In the genomic region with DNA sequence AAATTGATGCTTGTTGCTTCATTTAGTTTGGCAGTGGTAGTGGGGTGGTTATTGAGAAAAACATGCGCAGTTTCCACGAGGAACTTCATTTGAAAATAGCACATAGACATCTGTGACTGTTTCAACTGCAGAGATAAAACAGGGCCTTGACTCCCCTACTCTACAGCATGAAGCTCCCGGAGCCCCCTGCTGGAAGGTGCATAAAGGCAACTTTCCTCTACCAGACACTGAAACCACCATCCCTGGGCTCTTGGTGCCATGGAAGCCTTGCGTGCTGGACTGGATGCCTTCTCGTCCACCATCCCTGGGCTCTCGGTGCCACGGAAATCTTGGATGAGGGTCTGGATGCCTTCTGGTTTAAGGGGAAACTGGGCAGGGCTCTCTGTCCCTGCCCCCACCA, we compare ENCODE assay signal across 8 cellular contexts.
A peak's percentile ranks its signal among the peaks of the same experiment; 100 is the strongest.
DNase-seq lines count a peak whose midpoint lies in the region; ATAC-seq and TF ChIP-seq lines count a peak whose summit lies in the region.

No MANE protein-coding gene starts in this region.

- POLR2A ChIA-PET in Caco-2 (lab: Charles Lee), result interaction anchor here (1.2 kb wide), 1 partner anchor 9 kb away, joined by 5 read pairs; no protein-coding TSS in a partner anchor

- ATAC-seq in HG02970 (IDR thresholded peaks at IDR 0.05; ENCODE audit: low FRiP score, unreplicated experiment), result no peak

- no peak overlapping the region for H3K9ac ChIP-seq in smooth muscle cell (ENCODE audit: low read depth)

- DNase-seq in Caco-2, result peak; percentile 53 to 68
- DNase-seq in HuH-7.5 (ENCODE audit: low spot score), result peak; percentile 17
- peak; percentile 56 for DNase-seq in activated CD4-positive, alpha-beta T cell treated with anti-CD3 and anti-CD28 coated beads for 48 hours
- DNase-seq in erythroblast (lab: John Stamatoyannopoulos, UW), result peak; percentile 28 to 31
- DNase-seq in smooth muscle cell (lab: John Stamatoyannopoulos, UW; ENCODE audit: unreplicated experiment), result no peak
- DNase-seq in NOMO-1 treated with dmso at 0.1 percent for 144 hours (lab: John Stamatoyannopoulos, UW; ENCODE audit: unreplicated experiment), result no peak
- no peak for DNase-seq in RKO (ENCODE audit: low spot score)

- H3K36me3 Mint-ChIP-seq in Caco-2 (ENCODE audit: insufficient read depth, unreplicated experiment), result no peaks in the 10 kb centered on the region

- no peak overlapping the region for H3K4me3 Mint-ChIP-seq in Caco-2 (ENCODE audit: unreplicated experiment)

- BruUV-seq in Caco-2 (replicated peaks; lab: Mats Ljungman, UMichigan), result no TSS peak

- peak; percentile 64 to 86 for TF ChIP-seq CTCF in Caco-2 (IDR thresholded peaks at IDR 0.05; ENCODE audit: insufficient read depth in 1 of 2, low read depth in 1 of 2, low read length in 1 of 2, severe bottlenecking in 1 of 2, unreplicated experiment in 1 of 2)
- peak; percentile 34 for TF ChIP-seq CTCF in smooth muscle cell (IDR thresholded peaks at IDR 0.05; ENCODE audit: borderline replicate concordance, insufficient read depth, poor library complexity, severe bottlenecking)

- no peak overlapping the region for H3K27ac Mint-ChIP-seq in Caco-2 (ENCODE audit: unreplicated experiment)

- H3K27me3 ChIP-seq in Caco-2 (replicated peaks; ENCODE audit: control insufficient read depth, insufficient read depth, low read length), result 0 out of 2 replicates have a peak, but pooled peaks cover 1% of the 10 kb centered on the region
- H3K27me3 ChIP-seq in smooth muscle cell (ENCODE audit: low read depth), result no peaks in the 10 kb centered on the region

- no peak overlapping the region for H3K4me2 ChIP-seq in smooth muscle cell

- no peak overlapping the region for H3K4me3 ChIP-seq in Caco-2 (ENCODE audit: low read depth, low read length)
- H3K4me3 ChIP-seq in smooth muscle cell, result no peak overlapping the region

- no peaks in the 10 kb centered on the region for H3K27me3 Mint-ChIP-seq in Caco-2 (ENCODE audit: insufficient read depth, unreplicated experiment)

- no peaks in the 10 kb centered on the region for H3K9me3 Mint-ChIP-seq in Caco-2 (ENCODE audit: unreplicated experiment)

- H3F3A ChIP-seq in smooth muscle cell (ENCODE audit: low read depth), result no peaks in the 10 kb centered on the region

- no peaks in the 10 kb centered on the region for H3K79me2 ChIP-seq in smooth muscle cell (ENCODE audit: low read depth)

- H3K9me3 ChIP-seq in Caco-2, result no peaks in the 10 kb centered on the region; the same call in 1 of the 2 replicates
- no peaks in the 10 kb centered on the region for H3K9me3 ChIP-seq in smooth muscle cell (replicated peaks; ENCODE audit: low read depth)

- H3K36me3 ChIP-seq in Caco-2 (ENCODE audit: control insufficient read depth, insufficient read depth, low read length) (no peaks in the 10 kb centered on the region), smooth muscle cell (ENCODE audit: low read depth) (no peaks in the 10 kb centered on the region)

- no peaks in the 10 kb centered on the region for H4K20me1 ChIP-seq in smooth muscle cell (ENCODE audit: low read depth)

- no peaks in the 10 kb centered on the region for H3K4me1 Mint-ChIP-seq in Caco-2 (ENCODE audit: low read depth, unreplicated experiment)

- no peaks in the 10 kb centered on the region for H3K4me1 ChIP-seq in Caco-2
- no peaks in the 10 kb centered on the region for H3K4me1 ChIP-seq in smooth muscle cell (ENCODE audit: low read depth)

- no peak for TF ChIP-seq POLR2A in erythroblast (IDR thresholded peaks at IDR 0.05; ENCODE audit: low read length)

- intact Hi-C loops in Caco-2 (cut with micrococcal nuclease; ENCODE audit: unreplicated experiment), result loop anchor here (1.0 to 5.0 kb wide), 4 partner anchors 120 to 630 kb away; no protein-coding TSS in a partner anchor

- H2AFZ ChIP-seq in smooth muscle cell (ENCODE audit: low read depth), result no peak overlapping the region

- WGBS in smooth muscle cell (ENCODE audit: low lambda C conversion rate), result 78% methylated on average over 7 of the region's 7 CpGs

- no peak overlapping the region for H3K27ac ChIP-seq in smooth muscle cell (ENCODE audit: low read depth)

- CTCF ChIA-PET in Caco-2 (lab: Charles Lee), result interaction anchor here (0.9 to 2.2 kb wide), 8 partner anchors 9 to 365 kb away, joined by 3 to 14 read pairs (median 4); no protein-coding TSS in a partner anchor

Comparison
In these comparisons a context has a peak if more than half of its experiments do, and no peak if none do; other contexts are left out.
1. DNase-seq: peak in Caco-2 (2 of 2), HuH-7.5 (single experiment), activated CD4-positive, alpha-beta T cell treated with anti-CD3 and anti-CD28 coated beads for 48 hours (single experiment) and erythroblast (2 of 2); none in smooth muscle cell (single experiment), NOMO-1 treated with dmso at 0.1 percent for 144 hours (single experiment) and RKO (single experiment).